ENCODE assay signal across 2 cellular contexts in genomic region chr7:23419160-23419559, GRCh38.
TF ChIP-seq lines count a peak whose summit lies in the region.

No MANE protein-coding gene starts in this region.

TF ChIP-seq in GM23338, 12 proteins besides CTCF, POLR2A, EP300 and RAD21:
- TF ChIP-seq EZH2phosphoT487 (IDR thresholded peaks at IDR 0.05; ENCODE audit: unreplicated experiment), result no peak

TF ChIP-seq in endothelial cell of umbilical vein, 7 proteins besides CTCF, POLR2A, EP300 and RAD21:
- no peak for TF ChIP-seq GATA2 (IDR thresholded peaks at IDR 0.05; ENCODE audit: insufficient read depth, insufficient read length, low read depth, low read length)
- TF ChIP-seq JUN (IDR thresholded peaks at IDR 0.05; ENCODE audit: borderline replicate concordance, insufficient read depth, insufficient read length, low read depth), result no peak
- TF ChIP-seq POLR2AphosphoS5 (IDR thresholded peaks at IDR 0.05; ENCODE audit: insufficient read depth, low read depth, low read length), result no peak
- no peak for TF ChIP-seq MAX (IDR thresholded peaks at IDR 0.05; ENCODE audit: insufficient read depth, insufficient read length)
- TF ChIP-seq MYC (IDR thresholded peaks at IDR 0.05; ENCODE audit: low read depth, low read length), result no peak
- no peak for TF ChIP-seq FOS (IDR thresholded peaks at IDR 0.05; ENCODE audit: borderline replicate concordance, insufficient read depth, low read length)
- no peak for TF ChIP-seq EZH2 (IDR thresholded peaks at IDR 0.05; ENCODE audit: borderline replicate concordance, low read depth, low read length, severe bottlenecking)
